8 cellular contexts compared by ENCODE assay signal in genomic region chr12:124566181-124567034, GRCh38. TPM values are rescaled to one million over a fixed set of nuclear protein-coding genes. Genes with fewer than 3 reads are reported as not detected.
DNase-seq lines count a peak whose midpoint lies in the region; ATAC-seq and TF ChIP-seq lines count a peak whose summit lies in the region.

No MANE protein-coding gene starts in this region.

- DNase-seq in GM03348 (ENCODE audit: low spot score) (peak; percentile 94), H9 (peak; percentile 91), MG63 (peak; percentile 88), T-helper 17 cell (peak; percentile 40 to 60 (median 57)), anterior cingulate cortex (lab: John Stamatoyannopoulos, UW) (peak; percentile 14 to 93 (median 81)), right atrium auricular region (ENCODE audit: low spot score) (peak; percentile 93), prostate gland (ENCODE audit: low spot score) (peak; percentile 92), aorta (peak; percentile 92 to 95)

- H2BK5ac ChIP-seq in H9 (ENCODE audit: insufficient read length, low read length): no peak overlapping the region

- peaks cover 5% of the 10 kb centered on the region for H3K79me1 ChIP-seq in H9 (ENCODE audit: insufficient read depth, low read depth, low read length, poor library complexity, severe bottlenecking)

- H3K4me3 ChIP-seq in MG63: peak overlapping the region; percentile 94
- peak overlapping the region; percentile 97 to 98 for H3K4me3 ChIP-seq in right atrium auricular region
- H3K4me3 ChIP-seq in prostate gland: peak overlapping the region; percentile 76 to 94
- H3K4me3 ChIP-seq in aorta (ENCODE audit: low read length in 2 of 2): peak overlapping the region; percentile 73 to 83

- intact Hi-C loops in prostate gland (cut with DNase I): loop anchor here (5.0 to 10.0 kb wide), 4 partner anchors 49 to 532 kb away; no protein-coding TSS in a partner anchor
- intact Hi-C loops in aorta (cut with DNase I): loop anchor here (1.0 to 5.0 kb wide), 8 partner anchors 44 to 201 kb away; no protein-coding TSS in a partner anchor

- H3K4me3 Mint-ChIP-seq in H9 (peak overlapping the region; percentile 87 to 90), T-helper 17 cell (peak overlapping the region; percentile 92)

- no peaks in the 10 kb centered on the region for H4K20me1 ChIP-seq in H9 (ENCODE audit: control insufficient read depth, insufficient read depth, insufficient read length)

- no peak overlapping the region for H2AFZ ChIP-seq in H9 (ENCODE audit: low read length)

- TF ChIP-seq CTCF in H9 (conservative IDR thresholded peaks at IDR 0.05): peak; percentile 25; the same call in 1 of the 3 replicates
- peak in 1 of 2 donors; percentile 39 for TF ChIP-seq CTCF in right atrium auricular region (IDR thresholded peaks at IDR 0.05)
- peak in 1 of 4 experiments; percentile 15 for TF ChIP-seq CTCF in prostate gland (IDR thresholded peaks at IDR 0.05)

- ATAC-seq in T-helper 17 cell (peak; percentile 65), aorta (ENCODE audit: low FRiP score) (peak; percentile 80)

- no peaks in the 10 kb centered on the region for H3K9me3 ChIP-seq in H9 (ENCODE audit: control insufficient read depth, low read depth, low read length)
- no peaks in the 10 kb centered on the region for H3K9me3 ChIP-seq in MG63
- H3K9me3 ChIP-seq in T-helper 17 cell (ENCODE audit: control insufficient read depth, low read length, poor library complexity, severe bottlenecking): no peaks in the 10 kb centered on the region
- no peaks in the 10 kb centered on the region for H3K9me3 ChIP-seq in right atrium auricular region
- H3K9me3 ChIP-seq in prostate gland: no peaks in the 10 kb centered on the region
- no peaks in the 10 kb centered on the region for H3K9me3 ChIP-seq in aorta (ENCODE audit: control insufficient read depth, low read length)

- peak overlapping the region; percentile 76 for H3K14ac ChIP-seq in H9 (ENCODE audit: insufficient read depth, low read length)

- H3K27me3 ChIP-seq in H9 (ENCODE audit: insufficient read depth, low read length) (no peaks in the 10 kb centered on the region), MG63 (no peaks in the 10 kb centered on the region), right atrium auricular region (no peaks in the 10 kb centered on the region), prostate gland (replicated peaks; ENCODE audit: insufficient read depth) (no peaks in the 10 kb centered on the region), aorta (ENCODE audit: control insufficient read depth in 1 of 2, insufficient read depth in 2 of 2, low read length in 1 of 2) (no peaks in the 10 kb centered on the region)

- no peak overlapping the region for H3K4ac ChIP-seq in H9 (ENCODE audit: low read depth, low read length)

- no peak overlapping the region for H2BK120ac ChIP-seq in H9 (ENCODE audit: low read depth, low read length, poor library complexity, severe bottlenecking)

- peaks cover 17% of the 10 kb centered on the region for H3K23me2 ChIP-seq in H9 (ENCODE audit: insufficient read length, low read depth, low read length, poor library complexity, severe bottlenecking)

- peak overlapping the region; percentile 93 for H3K4me2 ChIP-seq in H9 (ENCODE audit: insufficient read depth, insufficient read length, low read length)

- H3K27ac ChIP-seq in H9 (ENCODE audit: insufficient read length, low read depth, low read length) (no peak overlapping the region), right atrium auricular region (peak overlapping the region; percentile 99 to 100), prostate gland (peak overlapping the region; percentile 95 to 99), aorta (ENCODE audit: low read depth in 1 of 2, low read length in 2 of 2) (peak overlapping the region; percentile 36 to 68)

- H4K8ac ChIP-seq in H9 (replicated peaks; ENCODE audit: insufficient read length, low read depth, low read length): no peak overlapping the region

- H3K27me3 Mint-ChIP-seq in H9 (ENCODE audit: low read depth): no peaks in the 10 kb centered on the region
- no peaks in the 10 kb centered on the region for H3K27me3 Mint-ChIP-seq in T-helper 17 cell

- no peak overlapping the region for H3K56ac ChIP-seq in H9 (ENCODE audit: insufficient read length, low read depth, low read length)

- no peak overlapping the region for H4K91ac ChIP-seq in H9 (ENCODE audit: insufficient read length, low read depth, low read length)

- H3K36me3 ChIP-seq in MG63: no peaks in the 10 kb centered on the region
- H3K36me3 ChIP-seq in right atrium auricular region: no peaks in the 10 kb centered on the region
- H3K36me3 ChIP-seq in prostate gland: peaks cover 0 to 7% of the 10 kb centered on the region in 2 donors
- no peaks in the 10 kb centered on the region for H3K36me3 ChIP-seq in aorta (ENCODE audit: control insufficient read depth in 1 of 2, insufficient read depth in 2 of 2, low read length in 1 of 2)

- H3K4me1 Mint-ChIP-seq in H9 (peaks cover 46 to 61% of the 10 kb centered on the region in 2 experiments), T-helper 17 cell (peaks cover 18% of the 10 kb centered on the region)

- no peak overlapping the region for H4K5ac ChIP-seq in H9 (ENCODE audit: insufficient read length, low read depth, low read length)

- no CpG with 5 or more reads among the region's 59 CpGs for WGBS in H9 (ENCODE audit: extremely low coverage, insufficient read length, low lambda C conversion rate)
- under 1% methylated on average over 53 of the region's 59 CpGs for WGBS in prostate gland
- 1% methylated on average over 57 to 59 of the region's 59 CpGs for WGBS in aorta, 2 donors

- peak overlapping the region; percentile 75 for H3K9ac ChIP-seq in H9 (ENCODE audit: extremely low read depth, insufficient read length, low read length)

- H2AK5ac ChIP-seq in H9 (ENCODE audit: insufficient read length, low read length): no peak overlapping the region

- H2BK12ac ChIP-seq in H9 (ENCODE audit: insufficient read length, low read depth, low read length): no peak overlapping the region

- H3K27ac Mint-ChIP-seq in H9: peak overlapping the region in 1 of 3 experiments; percentile 84; a peak in 3 of 7 replicates
- peak overlapping the region; percentile 60 for H3K27ac Mint-ChIP-seq in T-helper 17 cell

- H3T11ph ChIP-seq in H9 (ENCODE audit: low read length): no peak overlapping the region

- peaks cover 12% of the 10 kb centered on the region; the same call in 1 of the 2 replicates for H3K4me1 ChIP-seq in H9 (ENCODE audit: insufficient read depth, low read length)
- H3K4me1 ChIP-seq in right atrium auricular region: peaks cover 0 to 68% of the 10 kb centered on the region in 2 donors
- H3K4me1 ChIP-seq in prostate gland (replicated peaks): peaks cover 16% of the 10 kb centered on the region
- H3K4me1 ChIP-seq in aorta (ENCODE audit: control insufficient read depth in 1 of 2, insufficient read depth in 2 of 2, low read length in 2 of 2): no peaks in the 10 kb centered on the region

- H3K9me3 Mint-ChIP-seq in H9: no peaks in the 10 kb centered on the region

- H3K79me2 ChIP-seq in H9 (ENCODE audit: insufficient read depth, low read length): peaks cover 39% of the 10 kb centered on the region; the same call in 1 of the 2 replicates

- peak; percentile 76 for TF ChIP-seq POLR2A in prostate gland (IDR thresholded peaks at IDR 0.05)

- peak overlapping the region; percentile 66 for H3K18ac ChIP-seq in H9 (ENCODE audit: insufficient read length, low read depth, low read length)

- H3K36me3 Mint-ChIP-seq in H9 (ENCODE audit: insufficient read depth in 1 of 3, low read depth in 3 of 3): no peaks in the 10 kb centered on the region; a peak in 1 of 7 replicates
- H3K36me3 Mint-ChIP-seq in T-helper 17 cell (ENCODE audit: low read depth): no peaks in the 10 kb centered on the region

- no peak overlapping the region for H3K23ac ChIP-seq in H9 (ENCODE audit: insufficient read length, low read depth, low read length)

- no peak overlapping the region for H2BK20ac ChIP-seq in H9 (ENCODE audit: low read depth, low read length, poor library complexity, severe bottlenecking)

- no peak overlapping the region for H2BK15ac ChIP-seq in H9 (ENCODE audit: low read depth, low read length)

RNA-seq across cellular contexts. Expression of gene NCOR2, which starts 1.0 kb away (rescaled TPM):
- total RNA-seq in H9 (2021) (220 and 226 TPM in 2 replicates), T-helper 17 cell (100 to 1,000 TPM; 107 to 119 TPM), right atrium auricular region (100 to 1,000 TPM in 1 of 2 donors, 10 to 100 TPM in 1; 62.9 to 104 TPM), prostate gland (100 to 1,000 TPM; 184 to 306 TPM), aorta (100 to 1,000 TPM; 201 to 248 TPM)
- total RNA-seq in MG63 (2014; rRNA removed; shearing (Covaris generic); ENCODE audit: low replicate concordance): 17.0 and 32.9 TPM in 2 replicates
- 10 to 100 TPM; 39.1 to 48.2 TPM for polyA plus RNA-seq in aorta
